In the genomic region with DNA sequence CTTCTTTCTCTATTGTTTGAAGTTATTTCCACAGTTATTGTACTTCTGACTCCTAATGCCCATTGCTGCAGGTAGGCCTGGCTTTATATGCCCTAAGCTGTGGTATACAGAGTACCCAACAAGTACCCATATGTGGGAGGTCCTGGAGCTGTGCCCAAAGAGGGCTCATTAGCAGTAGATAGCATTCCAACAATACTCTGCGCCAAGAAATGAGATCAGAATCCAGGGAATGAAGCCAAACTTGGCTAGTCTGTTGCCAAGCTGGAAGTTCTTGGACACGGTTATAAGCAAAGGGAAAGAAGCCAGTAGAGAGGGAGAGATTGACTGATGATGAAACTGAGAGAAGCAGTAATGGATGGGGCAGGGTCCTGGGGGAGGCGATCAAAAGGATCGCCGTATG, we compare ENCODE assay signal across 9 cellular contexts. TPM values are rescaled to one million over a fixed set of nuclear protein-coding genes. Genes with fewer than 3 reads are reported as not detected.
A peak's percentile ranks its signal among the peaks of the same experiment; 100 is the strongest.
DNase-seq lines count a peak whose midpoint lies in the region; ATAC-seq and TF ChIP-seq lines count a peak whose summit lies in the region.
"Had no signal": no experiment of that assay in that cellular context is flagged by ENCODE, and none has a peak within 500 bp of the region (broad histone marks: within the 10 kb centered on the region; RNA-seq: fewer than 3 reads in every experiment).

No MANE protein-coding gene starts in this region.

- peaks cover 6% of the 10 kb centered on the region; the same call in 1 of the 2 replicates for H3K9me3 Mint-ChIP-seq in HFFc6
- no peaks in the 10 kb centered on the region for H3K9me3 Mint-ChIP-seq in activated naive CD8-positive, alpha-beta T cell treated with anti-CD3 and anti-CD28 coated beads for 36 hours

- no peaks in the 10 kb centered on the region for H3K27me3 Mint-ChIP-seq in HFFc6 (ENCODE audit: insufficient read depth)
- H3K27me3 Mint-ChIP-seq in activated naive CD8-positive, alpha-beta T cell treated with anti-CD3 and anti-CD28 coated beads for 36 hours, result no peaks in the 10 kb centered on the region

- ATAC-seq in HG02981 (IDR thresholded peaks at IDR 0.05; ENCODE audit: unreplicated experiment), result no peak

- no peak for TF ChIP-seq CTCF in HFFc6 (IDR thresholded peaks at IDR 0.05)

- H3K4me1 Mint-ChIP-seq in HFFc6 (ENCODE audit: low read depth), result peaks cover 8% of the 10 kb centered on the region
- no peaks in the 10 kb centered on the region for H3K4me1 Mint-ChIP-seq in activated naive CD8-positive, alpha-beta T cell treated with anti-CD3 and anti-CD28 coated beads for 36 hours

- H3K4me3 Mint-ChIP-seq in HFFc6, result no peak overlapping the region
- no peak overlapping the region for H3K4me3 Mint-ChIP-seq in activated naive CD8-positive, alpha-beta T cell treated with anti-CD3 and anti-CD28 coated beads for 36 hours

- no peaks in the 10 kb centered on the region for H3K36me3 Mint-ChIP-seq in HFFc6 (ENCODE audit: low read depth)
- H3K36me3 Mint-ChIP-seq in activated naive CD8-positive, alpha-beta T cell treated with anti-CD3 and anti-CD28 coated beads for 36 hours, result peaks cover 4% of the 10 kb centered on the region

- DNase-seq in HFFc6 (peak; percentile 69), astrocyte of the hippocampus (ENCODE audit: low read depth, low spot score) (peak; percentile 96), hippocampal formation (lab: John Stamatoyannopoulos, UW) (peak; percentile 53 to 60), superior temporal gyrus (ENCODE audit: extremely low spot score) (peak; percentile 91), NCI-H1417 treated with DMSO at 0.1 percent for 48 hours (lab: John Stamatoyannopoulos, UW) (no peak), Kasumi-1 (lab: John Stamatoyannopoulos, UW) (no peak)
- no peak for DNase-seq in activated naive CD8-positive, alpha-beta T cell treated with anti-CD3 and anti-CD28 coated beads for 36 hours
- DNase-seq: NCI-H774 had no signal

- peak overlapping the region; percentile 31; the same call in 1 of the 2 replicates for H3K27ac Mint-ChIP-seq in HFFc6
- no peak overlapping the region for H3K27ac Mint-ChIP-seq in activated naive CD8-positive, alpha-beta T cell treated with anti-CD3 and anti-CD28 coated beads for 36 hours

RNA-seq across cellular contexts. Expression of a gene that starts 29.7 kb away (rescaled TPM):
- under 1 TPM in 2 of 6 experiments, not detected in 4; 0.02 to 0.07 TPM for total RNA-seq in HFFc6 (2021; fragmentation: NEBNext Ultra II Directional; extraction: Animal tissue kit (Norgen Biotek cat#: 25700))
- total RNA-seq in activated naive CD8-positive, alpha-beta T cell treated with anti-CD3 and anti-CD28 coated beads for 36 hours, result 10 to 100 TPM; 12.0 to 12.2 TPM

Comparison
In these comparisons a context has a peak if more than half of its experiments do, and no peak if none do; other contexts are left out.
1. DNase-seq: peak in HFFc6 (single experiment), astrocyte of the hippocampus (single experiment), hippocampal formation (2 of 2) and superior temporal gyrus (single experiment); none in NCI-H1417 treated with DMSO at 0.1 percent for 48 hours (single experiment), Kasumi-1 (0 of 2) and activated naive CD8-positive, alpha-beta T cell treated with anti-CD3 and anti-CD28 coated beads for 36 hours (single experiment).
2. RNA of a gene that starts 29.7 kb away (total RNA-seq): 12.0 to 12.2 TPM in activated naive CD8-positive, alpha-beta T cell treated with anti-CD3 and anti-CD28 coated beads for 36 hours; 0.02 to 0.07 TPM in HFFc6; every median in the first group is over 10 times any median in the second.